In the genomic region with DNA sequence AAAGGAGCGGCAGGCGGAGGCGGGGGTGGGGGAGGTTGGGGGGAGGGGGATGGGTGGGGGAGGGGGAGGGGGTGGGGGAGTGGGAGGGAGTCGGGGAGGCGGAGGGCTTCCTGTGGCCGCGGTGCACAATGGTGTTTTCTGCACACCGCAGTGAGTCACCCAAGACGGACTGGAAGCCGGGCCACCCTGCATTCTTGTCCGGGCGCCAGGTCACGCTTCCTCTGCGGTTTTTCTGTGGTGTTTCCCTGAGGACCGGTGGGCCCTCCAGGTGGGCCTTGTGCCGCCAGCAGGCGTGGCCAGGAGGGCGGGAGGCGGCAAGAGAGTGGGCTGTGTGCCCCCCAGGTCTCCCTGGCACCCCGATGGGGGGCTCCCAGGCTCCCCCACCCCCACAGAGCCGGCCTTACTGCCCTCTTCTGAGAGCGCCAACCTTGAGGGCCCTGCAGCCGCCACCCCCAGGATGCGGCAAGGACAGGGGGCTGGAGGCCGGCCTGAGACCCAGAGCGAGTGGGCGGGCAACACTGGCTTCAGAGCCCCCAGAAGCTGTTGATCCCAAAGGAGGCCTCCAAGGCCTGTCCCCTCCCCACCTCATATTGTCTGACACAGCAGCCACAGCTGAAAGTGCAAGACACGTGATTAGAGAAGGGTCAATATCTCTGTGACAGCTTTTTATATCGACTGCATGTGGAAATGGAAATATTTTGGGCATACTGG, we compare ENCODE assay signal across 8 cellular contexts. TPM values are rescaled to one million over a fixed set of nuclear protein-coding genes. Genes with fewer than 3 reads are reported as not detected.
A peak's percentile ranks its signal among the peaks of the same experiment; 100 is the strongest.
DNase-seq lines count a peak whose midpoint lies in the region; ATAC-seq and TF ChIP-seq lines count a peak whose summit lies in the region.

No MANE protein-coding gene starts in this region.

- no peak for TF ChIP-seq CTCF in fibroblast of the aortic adventitia (IDR thresholded peaks at IDR 0.05; ENCODE audit: insufficient read depth, low read length)

- no peak overlapping the region for H3K4me3 ChIP-seq in fibroblast of the aortic adventitia (ENCODE audit: low read depth, low read length)
- no peak overlapping the region for H3K4me3 ChIP-seq in skeletal muscle cell (ENCODE audit: low read depth, low read length)

- peak; percentile 61 for ATAC-seq in HG03354 (IDR thresholded peaks at IDR 0.05; ENCODE audit: poor library complexity, severe bottlenecking, unreplicated experiment)

- DNase-seq in CD1c-positive myeloid dendritic cell (ENCODE audit: extremely low spot score) (peak; percentile 37), UCSD-AML1 (lab: John Stamatoyannopoulos, UW; ENCODE audit: unreplicated experiment) (peak; percentile 84), fibroblast of the aortic adventitia (ENCODE audit: low read depth) (peak; percentile 90), skeletal muscle cell (ENCODE audit: low read depth) (peak; percentile 51), dedifferentiated amniotic fluid mesenchymal stem cell (ENCODE audit: extremely low spot score) (no peak), cerebellum (ENCODE audit: low spot score) (no peak), NCI-H345 (lab: John Stamatoyannopoulos, UW) (no peak)

RNA-seq across cellular contexts. Expression of a gene that starts 11.1 kb away (rescaled TPM):
- total RNA-seq in fibroblast of the aortic adventitia (ENCODE audit: low replicate concordance) = 5.2 and 14.3 TPM in 2 replicates
- 15.2 TPM for total RNA-seq in cerebellum

RNA-seq across cellular contexts. Expression of a gene that starts 11.4 kb away (rescaled TPM):
- total RNA-seq in fibroblast of the aortic adventitia (ENCODE audit: low replicate concordance) (0.36 and 0.74 TPM in 2 replicates), cerebellum (1.5 TPM)

RNA-seq across cellular contexts. Expression of a gene that starts 29.3 kb away (rescaled TPM):
- total RNA-seq in fibroblast of the aortic adventitia (ENCODE audit: low replicate concordance) (not detected in 2 replicates), cerebellum (0.09 TPM)

RNA-seq across cellular contexts. Expression of a gene that starts 47.3 kb away (rescaled TPM):
- total RNA-seq in fibroblast of the aortic adventitia (ENCODE audit: low replicate concordance) = 29.1 and 29.6 TPM in 2 replicates
- total RNA-seq in cerebellum = 26.7 TPM

Comparison
In these comparisons a context has a peak if more than half of its experiments do, and no peak if none do; other contexts are left out.
1. DNase-seq: peak in CD1c-positive myeloid dendritic cell (single experiment), UCSD-AML1 (single experiment), fibroblast of the aortic adventitia (single experiment) and skeletal muscle cell (single experiment); none in dedifferentiated amniotic fluid mesenchymal stem cell (single experiment), cerebellum (single experiment) and NCI-H345 (single experiment).